Comparison of ENCODE assay signal across 1 cellular context in the genomic region with DNA sequence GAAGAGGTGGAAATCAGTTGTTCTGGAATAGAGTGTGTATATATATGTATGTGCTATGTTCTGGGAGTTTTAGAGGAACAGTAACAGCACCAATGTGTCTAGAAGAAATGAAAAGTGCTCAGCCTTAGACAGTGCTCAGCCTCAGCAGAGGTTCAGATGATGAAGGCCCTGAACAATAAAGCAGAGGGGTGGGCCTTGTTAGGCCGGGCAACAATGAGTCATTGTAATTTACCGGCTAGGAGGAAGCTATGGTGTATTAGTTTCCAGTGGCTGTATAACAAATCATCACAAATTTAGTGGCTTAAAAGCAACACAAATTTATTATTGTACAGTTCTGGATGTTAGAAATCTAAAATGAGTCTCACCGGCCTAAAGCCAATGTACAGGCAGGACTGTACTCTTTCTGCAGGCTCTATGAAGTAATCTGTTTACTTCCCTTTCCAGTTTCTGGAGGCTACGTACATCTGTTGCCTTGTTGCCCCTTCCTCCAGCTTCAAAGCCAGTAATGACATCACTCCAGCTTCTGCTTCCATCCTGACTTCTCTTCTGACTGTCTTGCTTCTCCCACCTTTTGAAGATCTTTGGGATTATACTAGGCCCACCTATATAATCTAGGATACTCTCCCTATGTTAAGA.
TF ChIP-seq lines count a peak whose summit lies in the region.

No MANE protein-coding gene starts in this region.

TF ChIP-seq in HCT116, 20 proteins besides CTCF, POLR2A, EP300 and RAD21:
- no peak for TF ChIP-seq FOSL1 (IDR thresholded peaks at IDR 0.05; ENCODE audit: low read depth)
- no peak for TF ChIP-seq CBX3 (IDR thresholded peaks at IDR 0.05; ENCODE audit: low read depth)
- no peak for TF ChIP-seq YY1 (IDR thresholded peaks at IDR 0.05; ENCODE audit: extremely low read depth, insufficient replicate concordance, low read depth, low read length)
- TF ChIP-seq TCF7L2 (IDR thresholded peaks at IDR 0.05; ENCODE audit: borderline replicate concordance, extremely low read depth, insufficient read depth, insufficient read length), result no peak
- TF ChIP-seq SIN3A (IDR thresholded peaks at IDR 0.05; ENCODE audit: low read depth), result no peak
- TF ChIP-seq, protein P1, sequence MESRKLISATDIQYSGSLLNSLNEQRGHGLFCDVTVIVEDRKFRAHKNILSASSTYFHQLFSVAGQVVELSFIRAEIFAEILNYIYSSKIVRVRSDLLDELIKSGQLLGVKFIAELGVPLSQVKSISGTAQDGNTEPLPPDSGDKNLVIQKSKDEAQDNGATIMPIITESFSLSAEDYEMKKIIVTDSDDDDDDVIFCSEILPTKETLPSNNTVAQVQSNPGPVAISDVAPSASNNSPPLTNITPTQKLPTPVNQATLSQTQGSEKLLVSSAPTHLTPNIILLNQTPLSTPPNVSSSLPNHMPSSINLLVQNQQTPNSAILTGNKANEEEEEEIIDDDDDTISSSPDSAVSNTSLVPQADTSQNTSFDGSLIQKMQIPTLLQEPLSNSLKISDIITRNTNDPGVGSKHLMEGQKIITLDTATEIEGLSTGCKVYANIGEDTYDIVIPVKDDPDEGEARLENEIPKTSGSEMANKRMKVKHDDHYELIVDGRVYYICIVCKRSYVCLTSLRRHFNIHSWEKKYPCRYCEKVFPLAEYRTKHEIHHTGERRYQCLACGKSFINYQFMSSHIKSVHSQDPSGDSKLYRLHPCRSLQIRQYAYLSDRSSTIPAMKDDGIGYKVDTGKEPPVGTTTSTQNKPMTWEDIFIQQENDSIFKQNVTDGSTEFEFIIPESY (IDR thresholded peaks at IDR 0.05; ENCODE audit: extremely low read depth, insufficient replicate concordance, low read length), result no peak
- TF ChIP-seq ZFX (IDR thresholded peaks at IDR 0.05), result no peak
- no peak for TF ChIP-seq JUND (IDR thresholded peaks at IDR 0.05)
- TF ChIP-seq EZH2 (IDR thresholded peaks at IDR 0.05), result no peak
- no peak for TF ChIP-seq EZH2phosphoT487 (IDR thresholded peaks at IDR 0.05; ENCODE audit: borderline replicate concordance)
- no peak for TF ChIP-seq ATF3 (IDR thresholded peaks at IDR 0.05)
- TF ChIP-seq MAX (IDR thresholded peaks at IDR 0.05), result no peak
- no peak for TF ChIP-seq ZNF274 (IDR thresholded peaks at IDR 0.05; ENCODE audit: low read depth, low read length)
- no peak for TF ChIP-seq POLR2AphosphoS5 (IDR thresholded peaks at IDR 0.05; ENCODE audit: low read depth, low read length)
- no peak for TF ChIP-seq SRF (IDR thresholded peaks at IDR 0.05; ENCODE audit: low read depth)
- TF ChIP-seq REST (IDR thresholded peaks at IDR 0.05; ENCODE audit: low read depth), result no peak
- TF ChIP-seq EGR1 (IDR thresholded peaks at IDR 0.05; ENCODE audit: low read depth), result no peak
- TF ChIP-seq CEBPB (IDR thresholded peaks at IDR 0.05; ENCODE audit: low read depth), result no peak
